In genomic region chr2:219552382-219553167, GRCh38 we compare ENCODE assay signal across 8 cellular contexts. TPM values are rescaled to one million over a fixed set of nuclear protein-coding genes. Genes with fewer than 3 reads are reported as not detected.
DNase-seq lines count a peak whose midpoint lies in the region; ATAC-seq and TF ChIP-seq lines count a peak whose summit lies in the region.

No MANE protein-coding gene starts in this region.

- no peaks in the 10 kb centered on the region for H3K9me3 Mint-ChIP-seq in T-cell

- no peak for TF ChIP-seq CTCF in right atrium auricular region (IDR thresholded peaks at IDR 0.05)
- TF ChIP-seq CTCF in psoas muscle (IDR thresholded peaks at IDR 0.05), result no peak
- TF ChIP-seq CTCF in upper lobe of left lung (IDR thresholded peaks at IDR 0.05), result no peak

- H3K27me3 ChIP-seq in MG63 (no peaks in the 10 kb centered on the region), right atrium auricular region (no peaks in the 10 kb centered on the region), psoas muscle (ENCODE audit: insufficient read depth in 3 of 3, low read length in 2 of 3) (no peaks in the 10 kb centered on the region), upper lobe of left lung (peaks cover 0 to 15% (median 7%) of the 10 kb centered on the region in 4 donors)

- H3K9me3 ChIP-seq in MG63 (no peaks in the 10 kb centered on the region), right atrium auricular region (no peaks in the 10 kb centered on the region), psoas muscle (no peaks in the 10 kb centered on the region), upper lobe of left lung (no peaks in the 10 kb centered on the region)

- H3K36me3 ChIP-seq in MG63, result no peaks in the 10 kb centered on the region
- H3K36me3 ChIP-seq in right atrium auricular region, result peaks cover 11% of the 10 kb centered on the region
- peaks cover 0 to 23% of the 10 kb centered on the region in 2 donors for H3K36me3 ChIP-seq in psoas muscle (ENCODE audit: insufficient read depth in 1 of 2, low read depth in 1 of 2)
- H3K36me3 ChIP-seq in upper lobe of left lung, result no peaks in the 10 kb centered on the region

- no peaks in the 10 kb centered on the region for H3K36me3 Mint-ChIP-seq in T-cell

- no peak overlapping the region for H3K27ac Mint-ChIP-seq in T-cell

- H3K4me3 Mint-ChIP-seq in T-cell, result peak overlapping the region; percentile 66 to 85 (median 67)

- H3K27ac ChIP-seq in right atrium auricular region (peak overlapping the region; percentile 57 to 68), psoas muscle (peak overlapping the region; percentile 41), upper lobe of left lung (peak overlapping the region in 1 of 4 donors; percentile 32)

- H3K4me3 ChIP-seq in MG63, result peak overlapping the region; percentile 61
- H3K4me3 ChIP-seq in right atrium auricular region, result peak overlapping the region; percentile 45 to 57
- H3K4me3 ChIP-seq in psoas muscle, result peak overlapping the region; percentile 72
- peak overlapping the region; percentile 46 to 78 (median 56) for H3K4me3 ChIP-seq in upper lobe of left lung

- peaks cover 27 to 53% of the 10 kb centered on the region in 2 donors for H3K27me3 Mint-ChIP-seq in T-cell

- CTCF ChIA-PET in T-cell (lab: Charles Lee), result interaction anchor here (0.5 to 0.8 kb wide), 5 partner anchors 10 to 110 kb away, joined by 3 to 5 read pairs (median 3); partner anchors contain the start of gene GMPPA (in 1 of the 2)

- WGBS in psoas muscle, 3 donors, result 2 to 7% (median 3%) methylated on average over 77 to 99 of the region's 99 CpGs
- WGBS in upper lobe of left lung, 2 donors, result 8% methylated on average over 8 of the region's 99 CpGs; no CpG with 5 or more reads in 1 of the 2 donors

- no peak for TF ChIP-seq EP300 in upper lobe of left lung (IDR thresholded peaks at IDR 0.05)

- peak; percentile 84 to 93 (median 85) for ATAC-seq in T-cell (replicated peaks in 1 of 4)
- ATAC-seq in psoas muscle, result peak; percentile 88 to 95 (median 90)
- ATAC-seq in upper lobe of left lung (ENCODE audit: low FRiP score in 2 of 2), result peak; percentile 86 to 96

- peaks cover 6 to 12% (median 7%) of the 10 kb centered on the region in 3 donors for H3K4me1 Mint-ChIP-seq in T-cell

- POLR2A ChIA-PET in T-cell (lab: Charles Lee), result no interaction called here

- intact Hi-C loops in psoas muscle (cut with DNase I), result no loop called here

- peaks cover 0 to 19% of the 10 kb centered on the region in 2 donors for H3K4me1 ChIP-seq in right atrium auricular region
- H3K4me1 ChIP-seq in psoas muscle, result peaks cover 10% of the 10 kb centered on the region
- H3K4me1 ChIP-seq in upper lobe of left lung, result peaks cover 18 to 23% (median 19%) of the 10 kb centered on the region in 4 donors

- no peak for TF ChIP-seq POLR2A in upper lobe of left lung (IDR thresholded peaks at IDR 0.05)

- DNase-seq in ELF-1 (ENCODE audit: low read depth, low spot score) (peak; percentile 92), H4 (ENCODE audit: low spot score) (peak; percentile 54), MG63 (peak; percentile 79), T-cell (peak; percentile 47 to 82 (median 72)), amniotic stem cell (lab: John Stamatoyannopoulos, UW) (peak; percentile 56), right atrium auricular region (ENCODE audit: low spot score) (peak; percentile 82), psoas muscle (peak; percentile 86 to 91), upper lobe of left lung (peak; percentile 83 to 97)

RNA-seq across cellular contexts. Expression of gene TMEM198, which starts 8.7 kb away (rescaled TPM):
- total RNA-seq in H4 (2014; rRNA removed; shearing (Covaris generic)), result 0.86 and 1.9 TPM in 2 replicates
- 5.1 and 5.9 TPM in 2 replicates for total RNA-seq in MG63 (2014; rRNA removed; shearing (Covaris generic); ENCODE audit: low replicate concordance)
- total RNA-seq in T-cell (under 1 TPM; 0.37 to 0.88 (median 0.69) TPM), right atrium auricular region (1 to 10 TPM; 1.8 to 4.3 TPM), psoas muscle (1 to 10 TPM in 3 of 4 donors, under 1 TPM in 1; 0.88 to 3.1 (median 2.0) TPM), upper lobe of left lung (10 to 100 TPM in 1 of 6 donors, 1 to 10 TPM in 5; 1.9 to 12.6 (median 4.2) TPM)
- polyA plus RNA-seq in psoas muscle, result 1 to 10 TPM in 2 of 3 donors, under 1 TPM in 1; 0.61 to 3.7 (median 2.3) TPM

RNA-seq across cellular contexts. Expression of gene CHPF, which starts 9.0 kb away (rescaled TPM):
- total RNA-seq in H4 (2014; rRNA removed; shearing (Covaris generic)), result 53.9 and 85.6 TPM in 2 replicates
- total RNA-seq in MG63 (2014; rRNA removed; shearing (Covaris generic); ENCODE audit: low replicate concordance), result 26.6 and 40.4 TPM in 2 replicates
- total RNA-seq in T-cell (10 to 100 TPM in 3 of 5 donors, 1 to 10 TPM in 2; 5.0 to 12.8 (median 10.8) TPM), right atrium auricular region (100 to 1,000 TPM; 206 to 228 TPM), psoas muscle (10 to 100 TPM; 11.9 to 14.2 (median 13.1) TPM), upper lobe of left lung (100 to 1,000 TPM in 2 of 6 donors, 10 to 100 TPM in 4; 41.9 to 125 (median 60.2) TPM)
- 10 to 100 TPM in 1 of 3 donors, 1 to 10 TPM in 2; 8.4 to 13.0 (median 9.0) TPM for polyA plus RNA-seq in psoas muscle

RNA-seq across cellular contexts. Expression of gene OBSL1, which starts 18.8 kb away (rescaled TPM):
- 51.9 and 67.4 TPM in 2 replicates for total RNA-seq in H4 (2014; rRNA removed; shearing (Covaris generic))
- total RNA-seq in MG63 (2014; rRNA removed; shearing (Covaris generic); ENCODE audit: low replicate concordance), result 37.6 and 49.9 TPM in 2 replicates
- 1 to 10 TPM; 1.2 to 2.4 (median 1.2) TPM for total RNA-seq in T-cell
- total RNA-seq in right atrium auricular region, result 100 to 1,000 TPM; 150 to 157 TPM
- total RNA-seq in psoas muscle, result 100 to 1,000 TPM in 1 of 4 donors, 10 to 100 TPM in 3; 38.7 to 134 (median 68.0) TPM
- polyA plus RNA-seq in psoas muscle, result 10 to 100 TPM; 10.3 to 35.9 (median 22.1) TPM
- total RNA-seq in upper lobe of left lung, result 100 to 1,000 TPM in 2 of 6 donors, 10 to 100 TPM in 4; 38.2 to 303 (median 67.4) TPM

RNA-seq across cellular contexts. Expression of gene INHA, which starts 19.5 kb away (rescaled TPM):
- 0.35 TPM in 1 of 2 replicates, not detected in the other for total RNA-seq in H4 (2014; rRNA removed; shearing (Covaris generic))
- not detected in 2 replicates for total RNA-seq in MG63 (2014; rRNA removed; shearing (Covaris generic); ENCODE audit: low replicate concordance)
- total RNA-seq in T-cell (under 1 TPM in 1 of 5 donors, not detected in 4; 0.16 TPM), right atrium auricular region (10 to 100 TPM in 1 of 2 donors, 1 to 10 TPM in 1; 1.0 to 28.3 TPM), psoas muscle (under 1 TPM in 2 of 4 donors, not detected in 2; 0.23 to 0.36 TPM), upper lobe of left lung (1 to 10 TPM in 1 of 6 donors, under 1 TPM in 2, not detected in 3; 0.24 to 7.3 (median 0.43) TPM)
- 1 to 10 TPM in 1 of 3 donors, under 1 TPM in 2; 0.10 to 1.2 (median 0.18) TPM for polyA plus RNA-seq in psoas muscle

RNA-seq across cellular contexts. Expression of gene ASIC4, which starts 38.3 kb away (rescaled TPM):
- total RNA-seq in H4 (2014; rRNA removed; shearing (Covaris generic)), result not detected in 2 replicates
- total RNA-seq in MG63 (2014; rRNA removed; shearing (Covaris generic); ENCODE audit: low replicate concordance), result not detected in 2 replicates
- total RNA-seq in T-cell (under 1 TPM in 3 of 5 donors, not detected in 2; 0.09 to 0.35 (median 0.20) TPM), right atrium auricular region (not detected), psoas muscle (under 1 TPM in 2 of 4 donors, not detected in 2; 0.30 to 0.34 TPM), upper lobe of left lung (under 1 TPM in 3 of 6 donors, not detected in 3; 0.20 to 0.34 (median 0.29) TPM)
- polyA plus RNA-seq in psoas muscle, result under 1 TPM in 2 of 3 donors, not detected in 1; 0.03 to 0.23 TPM

Comparison
In these comparisons a context has a peak if more than half of its experiments do, and no peak if none do; other contexts are left out.
1. RNA of gene OBSL1, which starts 18.8 kb away (total RNA-seq): 150 to 157 TPM in right atrium auricular region, 38.7 to 134 TPM in psoas muscle, 38.2 to 303 TPM in upper lobe of left lung, 51.9 to 67.4 TPM in H4 and 37.6 to 49.9 TPM in MG63; 1.2 to 2.4 TPM in T-cell; every median in the first group is over 10 times any median in the second.
2. Peak in every context shown above with its lines, with median percentiles within 50 percentile points of each other: DNase-seq, H3K4me3 ChIP-seq and ATAC-seq.